1 cellular context compared by ENCODE assay signal in the genomic region with DNA sequence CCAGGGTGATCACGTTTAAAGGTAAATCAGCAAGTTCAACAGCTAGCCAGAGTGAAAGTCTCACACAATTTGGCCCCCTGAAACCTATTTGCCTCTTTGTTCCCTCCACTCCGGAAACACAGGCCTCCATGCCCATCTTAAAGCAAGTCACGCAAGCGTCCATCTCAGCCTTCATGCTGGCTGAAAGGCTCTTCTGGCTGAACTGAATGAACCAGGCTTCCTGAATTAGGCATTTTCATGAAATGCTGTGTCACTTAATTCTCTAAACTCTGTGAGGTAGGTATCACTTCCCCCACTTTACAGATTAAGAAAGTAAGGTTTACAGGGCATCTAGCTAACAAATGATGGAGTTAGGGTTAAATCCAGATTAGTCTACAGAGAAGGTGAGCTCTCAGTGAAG.
TF ChIP-seq lines count a peak whose summit lies in the region.

No MANE protein-coding gene starts in this region.

TF ChIP-seq in H1, 55 proteins besides CTCF, POLR2A, EP300 and RAD21:
- TF ChIP-seq RFX5 (IDR thresholded peaks at IDR 0.05; ENCODE audit: borderline replicate concordance, low read depth, low read length) (no peak), EGR1 (IDR thresholded peaks at IDR 0.05; ENCODE audit: borderline replicate concordance, low read depth, low read length) (no peak), NRF1 (IDR thresholded peaks at IDR 0.05; ENCODE audit: low read depth, low read length) (no peak), TEAD4 (IDR thresholded peaks at IDR 0.05; ENCODE audit: low read depth, low read length) (no peak), SRF (IDR thresholded peaks at IDR 0.05; ENCODE audit: low read depth, low read length) (no peak), HDAC2 (IDR thresholded peaks at IDR 0.05; ENCODE audit: borderline replicate concordance in 1 of 2, low read depth in 2 of 2, low read length in 2 of 2) (no peak)
